ENCODE assay signal across 8 cellular contexts in the genomic region with DNA sequence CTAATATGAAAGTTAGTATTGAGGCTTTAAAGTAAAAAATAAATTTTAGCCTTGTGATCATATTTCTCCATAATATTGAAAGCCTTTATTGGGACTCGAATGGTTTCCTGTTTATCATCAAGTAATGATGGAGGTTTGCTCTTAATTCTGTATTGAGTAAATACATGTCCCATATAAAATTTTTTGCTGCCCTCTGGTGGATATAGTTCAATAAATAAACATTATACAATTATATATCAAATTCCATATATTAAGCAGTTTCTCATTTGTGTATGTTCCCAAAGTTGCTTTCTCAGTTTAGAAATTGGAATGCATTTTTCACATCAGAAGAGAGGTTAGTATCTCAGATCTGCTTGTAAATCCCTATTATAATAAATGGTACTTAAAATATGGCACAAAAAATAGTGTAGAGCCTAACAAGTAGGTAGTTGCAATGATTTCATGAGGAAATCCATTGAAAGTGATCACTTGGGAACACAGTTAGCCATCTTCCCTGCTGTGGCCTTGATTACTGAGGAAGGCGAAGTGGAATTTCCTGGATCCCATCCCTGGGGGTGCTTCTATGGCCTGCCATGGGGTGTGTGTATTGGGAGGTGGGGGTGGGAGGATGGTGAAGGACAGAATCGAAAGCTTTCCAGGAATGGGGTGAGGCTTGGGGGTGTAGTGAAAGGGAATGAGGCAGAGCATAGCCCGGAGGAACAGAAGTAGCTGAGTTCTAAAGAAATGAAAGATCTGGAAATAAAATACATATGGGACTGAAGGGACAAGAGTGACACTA.
DNase-seq lines count a peak whose midpoint lies in the region; ATAC-seq and TF ChIP-seq lines count a peak whose summit lies in the region.

No MANE protein-coding gene starts in this region.

- POLR2A ChIA-PET in activated CD4-positive, alpha-beta memory T cell treated with anti-CD3 and anti-CD28 coated beads for 36 hours (lab: Charles Lee) = no interaction called here

- WGBS in smooth muscle cell (ENCODE audit: low lambda C conversion rate) = 79% methylated on average over 4 of the region's 4 CpGs

- H3K36me3 ChIP-seq in smooth muscle cell (ENCODE audit: low read depth) = no peaks in the 10 kb centered on the region

- no peak overlapping the region for H3K27ac Mint-ChIP-seq in activated CD4-positive, alpha-beta memory T cell treated with anti-CD3 and anti-CD28 coated beads for 36 hours

- no peak overlapping the region for H2AFZ ChIP-seq in smooth muscle cell (ENCODE audit: low read depth)

- intact Hi-C loops in activated CD4-positive, alpha-beta memory T cell treated with anti-CD3 and anti-CD28 coated beads for 36 hours (cut with micrococcal nuclease) = loop anchor here (1.0 to 5.0 kb wide), 4 partner anchors 81 to 516 kb away; no protein-coding TSS in a partner anchor

- no peaks in the 10 kb centered on the region for H4K20me1 ChIP-seq in smooth muscle cell (ENCODE audit: low read depth)

- H3F3A ChIP-seq in smooth muscle cell (ENCODE audit: low read depth) = no peaks in the 10 kb centered on the region

- peaks cover 3% of the 10 kb centered on the region for H3K36me3 Mint-ChIP-seq in activated CD4-positive, alpha-beta memory T cell treated with anti-CD3 and anti-CD28 coated beads for 36 hours

- peaks cover 14% of the 10 kb centered on the region for H3K9me3 Mint-ChIP-seq in activated CD4-positive, alpha-beta memory T cell treated with anti-CD3 and anti-CD28 coated beads for 36 hours

- H3K4me1 ChIP-seq in smooth muscle cell (ENCODE audit: low read depth) = peaks cover 3% of the 10 kb centered on the region

- H3K4me3 ChIP-seq in smooth muscle cell = no peak overlapping the region

- TF ChIP-seq POLR2A in GM18505 (IDR thresholded peaks at IDR 0.05; ENCODE audit: borderline replicate concordance, extremely low read depth, insufficient read depth, insufficient read length) = no peak

- peak; percentile 38 for TF ChIP-seq CTCF in smooth muscle cell (IDR thresholded peaks at IDR 0.05; ENCODE audit: borderline replicate concordance, insufficient read depth, poor library complexity, severe bottlenecking)

- no peaks in the 10 kb centered on the region for H3K9me3 ChIP-seq in smooth muscle cell (replicated peaks; ENCODE audit: low read depth)

- no peaks in the 10 kb centered on the region for H3K27me3 ChIP-seq in smooth muscle cell (ENCODE audit: low read depth)

- no peaks in the 10 kb centered on the region for H3K27me3 Mint-ChIP-seq in activated CD4-positive, alpha-beta memory T cell treated with anti-CD3 and anti-CD28 coated beads for 36 hours

- H3K4me1 Mint-ChIP-seq in activated CD4-positive, alpha-beta memory T cell treated with anti-CD3 and anti-CD28 coated beads for 36 hours (ENCODE audit: low read depth) = peaks cover 6% of the 10 kb centered on the region

- DNase-seq in COR-L47 (lab: John Stamatoyannopoulos, UW) (peak; percentile 72), KG1 (lab: John Stamatoyannopoulos, UW) (peak; percentile 4), RPMI8226 (peak; percentile 55), fibroblast of peridontal ligament (ENCODE audit: extremely low read depth) (peak; percentile 77), smooth muscle cell (lab: John Stamatoyannopoulos, UW; ENCODE audit: unreplicated experiment) (no peak), C1 segment of cervical spinal cord (lab: John Stamatoyannopoulos, UW) (no peak)
- DNase-seq in activated CD4-positive, alpha-beta memory T cell treated with anti-CD3 and anti-CD28 coated beads for 36 hours = no peak

- no peak overlapping the region for H3K4me2 ChIP-seq in smooth muscle cell

- ATAC-seq in GM18505 (IDR thresholded peaks at IDR 0.05; ENCODE audit: unreplicated experiment) = no peak

- H3K4me3 Mint-ChIP-seq in activated CD4-positive, alpha-beta memory T cell treated with anti-CD3 and anti-CD28 coated beads for 36 hours = no peak overlapping the region

- no peaks in the 10 kb centered on the region for H3K79me2 ChIP-seq in smooth muscle cell (ENCODE audit: low read depth)

- H3K27ac ChIP-seq in smooth muscle cell (ENCODE audit: low read depth) = no peak overlapping the region

- CTCF ChIA-PET in activated CD4-positive, alpha-beta memory T cell treated with anti-CD3 and anti-CD28 coated beads for 36 hours (lab: Charles Lee) = interaction anchor here (0.9 to 3.3 kb wide), 9 partner anchors 10 to 224 kb away, joined by 3 to 33 read pairs (median 4); no protein-coding TSS in a partner anchor

- no peak overlapping the region for H3K9ac ChIP-seq in smooth muscle cell (ENCODE audit: low read depth)

Comparison
In these comparisons a context has a peak if more than half of its experiments do, and no peak if none do; other contexts are left out.
1. DNase-seq: peak in COR-L47 (single experiment), KG1 (single experiment), RPMI8226 (single experiment) and fibroblast of peridontal ligament (single experiment); none in smooth muscle cell (single experiment), C1 segment of cervical spinal cord (0 of 14) and activated CD4-positive, alpha-beta memory T cell treated with anti-CD3 and anti-CD28 coated beads for 36 hours (single experiment).